ENCODE assay signal across 11 cellular contexts in genomic region chr2:119827866-119828507, GRCh38.
DNase-seq lines count a peak whose midpoint lies in the region; ATAC-seq and TF ChIP-seq lines count a peak whose summit lies in the region.
"Had no signal": no experiment of that assay in that cellular context is flagged by ENCODE, and none has a peak within 500 bp of the region (broad histone marks: within the 10 kb centered on the region; RNA-seq: fewer than 3 reads in every experiment).

No MANE protein-coding gene starts in this region.

- peaks cover 19% of the 10 kb centered on the region for H3K36me3 Mint-ChIP-seq in activated naive CD8-positive, alpha-beta T cell
- H3K36me3 Mint-ChIP-seq in activated naive CD8-positive, alpha-beta T cell treated with anti-CD3 and anti-CD28 coated beads for 36 hours: peaks cover 34% of the 10 kb centered on the region
- H3K36me3 Mint-ChIP-seq in neural progenitor cell: peaks cover 36% of the 10 kb centered on the region

- no peak overlapping the region for H3K4me2 ChIP-seq in OCI-LY3 (ENCODE audit: low read length)
- no peak overlapping the region for H3K4me2 ChIP-seq in neural progenitor cell

- H3K9me3 Mint-ChIP-seq in activated naive CD8-positive, alpha-beta T cell (ENCODE audit: low read depth): peaks cover 6% of the 10 kb centered on the region
- H3K9me3 Mint-ChIP-seq in activated naive CD8-positive, alpha-beta T cell treated with anti-CD3 and anti-CD28 coated beads for 36 hours: peaks cover 12% of the 10 kb centered on the region
- H3K9me3 Mint-ChIP-seq in neural progenitor cell: peaks cover 26% of the 10 kb centered on the region

- H3K9ac ChIP-seq in OCI-LY3 (ENCODE audit: low read length): no peak overlapping the region
- H3K9ac ChIP-seq in neural progenitor cell: no peak overlapping the region

- no peaks in the 10 kb centered on the region for H3K27me3 Mint-ChIP-seq in activated naive CD8-positive, alpha-beta T cell
- H3K27me3 Mint-ChIP-seq in activated naive CD8-positive, alpha-beta T cell treated with anti-CD3 and anti-CD28 coated beads for 36 hours: no peaks in the 10 kb centered on the region
- peaks cover 3% of the 10 kb centered on the region for H3K27me3 Mint-ChIP-seq in neural progenitor cell (ENCODE audit: insufficient read depth, low read depth)

- no peak for DNase-seq in activated naive CD8-positive, alpha-beta T cell treated with anti-CD3 and anti-CD28 coated beads for 36 hours
- peak; percentile 44 for DNase-seq in dermis blood vessel endothelial cell
- DNase-seq in stimulated activated naive CD8-positive, alpha-beta T cell treated with anti-CD3 and anti-CD28 coated beads, Interleukin-15, Interleukin-2, amounts not matched to agents 100 U/mL and 50 U/mL, for 24 hours: no peak
- DNase-seq in SJCRH30: no peak
- no peak for DNase-seq in neural progenitor cell (ENCODE audit: low spot score)
- DNase-seq: Karpas-422, left colon, nephron progenitor cell had no signal

- peaks cover 8% of the 10 kb centered on the region for H3K79me2 ChIP-seq in OCI-LY3 (ENCODE audit: low read length)
- peaks cover 89% of the 10 kb centered on the region for H3K79me2 ChIP-seq in neural progenitor cell (ENCODE audit: low read depth)

- no peaks in the 10 kb centered on the region for H3K27me3 ChIP-seq in OCI-LY3 (ENCODE audit: low read depth, low read length)
- no peaks in the 10 kb centered on the region for H3K27me3 ChIP-seq in SJCRH30
- no peaks in the 10 kb centered on the region for H3K27me3 ChIP-seq in neural progenitor cell

- H2AFZ ChIP-seq in OCI-LY3 (ENCODE audit: low read depth, low read length) (no peak overlapping the region), neural progenitor cell (replicated peaks) (no peak overlapping the region)

- H3K27ac ChIP-seq in OCI-LY3 (ENCODE audit: low read length) (no peak overlapping the region), SJCRH30 (no peak overlapping the region), neural progenitor cell (no peak overlapping the region)

- H3F3A ChIP-seq in neural progenitor cell (ENCODE audit: low read depth): no peaks in the 10 kb centered on the region

- H3K4me3 Mint-ChIP-seq in activated naive CD8-positive, alpha-beta T cell: no peak overlapping the region
- H3K4me3 Mint-ChIP-seq in activated naive CD8-positive, alpha-beta T cell treated with anti-CD3 and anti-CD28 coated beads for 36 hours: no peak overlapping the region
- no peak overlapping the region for H3K4me3 Mint-ChIP-seq in neural progenitor cell
- H3K4me3 Mint-ChIP-seq: nephron progenitor cell had no signal

- H3K36me3 ChIP-seq in OCI-LY3 (replicated peaks; ENCODE audit: low read depth, low read length): peaks cover 6% of the 10 kb centered on the region
- peaks cover 6% of the 10 kb centered on the region; the same call in 1 of the 2 replicates for H3K36me3 ChIP-seq in SJCRH30
- no peaks in the 10 kb centered on the region for H3K36me3 ChIP-seq in neural progenitor cell

- H4K20me1 ChIP-seq in OCI-LY3 (ENCODE audit: insufficient read depth, low read length) (no peaks in the 10 kb centered on the region), neural progenitor cell (ENCODE audit: low read depth) (no peaks in the 10 kb centered on the region)

- H3K4me3 ChIP-seq in OCI-LY3 (ENCODE audit: low read length) (no peak overlapping the region), SJCRH30 (no peak overlapping the region), neural progenitor cell (no peak overlapping the region)

- H3K4me1 Mint-ChIP-seq in activated naive CD8-positive, alpha-beta T cell (ENCODE audit: low read depth): peaks cover 59% of the 10 kb centered on the region
- H3K4me1 Mint-ChIP-seq in activated naive CD8-positive, alpha-beta T cell treated with anti-CD3 and anti-CD28 coated beads for 36 hours: peaks cover 38% of the 10 kb centered on the region
- H3K4me1 Mint-ChIP-seq in neural progenitor cell: peaks cover 3% of the 10 kb centered on the region
- H3K4me1 Mint-ChIP-seq: nephron progenitor cell had no signal

- TF ChIP-seq CTCF in OCI-LY3 (IDR thresholded peaks at IDR 0.05; ENCODE audit: low read depth, low read length): peak; percentile 21
- no peak for TF ChIP-seq CTCF in neural progenitor cell (IDR thresholded peaks at IDR 0.05)

- H3K9me3 ChIP-seq in OCI-LY3 (ENCODE audit: insufficient read depth, low read length) (no peaks in the 10 kb centered on the region), SJCRH30 (replicated peaks) (peaks cover 4% of the 10 kb centered on the region; the same call in 1 of the 2 replicates), neural progenitor cell (ENCODE audit: low read depth) (no peaks in the 10 kb centered on the region)

- ATAC-seq in stimulated activated naive CD8-positive, alpha-beta T cell treated with anti-CD3 and anti-CD28 coated beads, Interleukin-15, Interleukin-2, amounts not matched to agents 100 U/mL and 50 U/mL, for 24 hours: peak; percentile 94
- no peak for ATAC-seq in HG02571 (IDR thresholded peaks at IDR 0.05; ENCODE audit: unreplicated experiment)
- ATAC-seq: left colon had no signal

- peak overlapping the region; percentile 3 for H3K27ac Mint-ChIP-seq in activated naive CD8-positive, alpha-beta T cell
- no peak overlapping the region for H3K27ac Mint-ChIP-seq in activated naive CD8-positive, alpha-beta T cell treated with anti-CD3 and anti-CD28 coated beads for 36 hours
- H3K27ac Mint-ChIP-seq in neural progenitor cell: no peak overlapping the region
- H3K27ac Mint-ChIP-seq: nephron progenitor cell had no signal

- H3K4me1 ChIP-seq in OCI-LY3 (ENCODE audit: low read length) (peaks cover 18% of the 10 kb centered on the region), SJCRH30 (no peaks in the 10 kb centered on the region), neural progenitor cell (peaks cover 5% of the 10 kb centered on the region)
